In genomic region chr4:68732653-68733466, GRCh38 we compare ENCODE assay signal across 11 cellular contexts.
A peak's percentile ranks its signal among the peaks of the same experiment; 100 is the strongest.
DNase-seq lines count a peak whose midpoint lies in the region; ATAC-seq, FAIRE-seq and TF ChIP-seq lines count a peak whose summit lies in the region.
"Had no signal": no experiment of that assay in that cellular context is flagged by ENCODE, and none has a peak within 500 bp of the region (broad histone marks: within the 10 kb centered on the region; RNA-seq: fewer than 3 reads in every experiment).

No MANE protein-coding gene starts in this region.

- H3K27me3 ChIP-seq in GM12878 (replicated peaks in 1 of 2; ENCODE audit: control insufficient read depth in 2 of 2, insufficient read depth in 2 of 2, low read length in 1 of 2) (no peaks in the 10 kb centered on the region), MG63 (no peaks in the 10 kb centered on the region), HAP-1 (ENCODE audit: low read depth) (no peaks in the 10 kb centered on the region)
- H3K27me3 ChIP-seq: cardiac muscle cell had no signal

- 24% methylated on average over 5 of the region's 5 CpGs for WGBS in GM12878 (ENCODE audit: insufficient coverage, insufficient replicate concordance, low lambda C conversion rate, missing lambda C conversion rate)

- in situ Hi-C loops in GM12878 (cut with MboI), result no loop called here
- in situ Hi-C loops in GM13977 (cut with MboI; ENCODE audit: low pct_unique_long_range_greater_than_20kb, low sequenced_read_pairs, unreplicated experiment), result no loop called here
- in situ Hi-C loops in HAP-1 (cut with MboI; ENCODE audit: low sequenced_read_pairs), result no loop called here

- no peak for TF ChIP-seq RAD21 in GM12878 (IDR thresholded peaks at IDR 0.05; ENCODE audit: insufficient read depth, low read depth, low read length)

- H3K36me3 ChIP-seq in GM12878 (ENCODE audit: control insufficient read depth in 2 of 2, insufficient read depth in 2 of 2, low read length in 1 of 2), result no peaks in the 10 kb centered on the region
- H3K36me3 ChIP-seq in MG63, result no peaks in the 10 kb centered on the region
- no peaks in the 10 kb centered on the region for H3K36me3 ChIP-seq in HAP-1 (replicated peaks)
- H3K36me3 ChIP-seq: cardiac muscle cell had no signal

- SMC1A ChIA-PET in GM12878 (lab: Charles Lee; ENCODE audit: uncharacterized antibody, unreplicated experiment), result interaction anchor here (0.6 to 1.5 kb wide), 3 partner anchors 8 to 138 kb away, joined by 3 to 4 read pairs (median 3); no protein-coding TSS in a partner anchor

- H3K4me2 ChIP-seq in GM12878 (ENCODE audit: control insufficient read depth, insufficient read depth), result no peak overlapping the region

- no peak overlapping the region for H3K4me3 ChIP-seq in GM12878
- no peak overlapping the region for H3K4me3 ChIP-seq in MG63
- no peak overlapping the region for H3K4me3 ChIP-seq in HAP-1
- H3K4me3 ChIP-seq: cardiac muscle cell had no signal

- H3K9ac ChIP-seq in GM12878 (ENCODE audit: control insufficient read depth, insufficient read depth, low read length), result no peak overlapping the region

- TF ChIP-seq CTCF in GM12878 (IDR thresholded peaks at IDR 0.05 in 2 of 3, conservative IDR thresholded peaks at IDR 0.05 in 1 of 3; ENCODE audit: control insufficient read depth in 2 of 3, extremely low read depth in 1 of 3, insufficient read depth in 1 of 3, low read depth in 3 of 3, low read length in 3 of 3) (no peak), GM13977 (IDR thresholded peaks at IDR 0.05; ENCODE audit: extremely low read depth, insufficient read depth, missing control alignments) (no peak)

- POLR2A ChIA-PET in GM12878 (lab: Charles Lee), result interaction anchor here (0.6 to 1.2 kb wide), 2 partner anchors 10 to 15 kb away, joined by 3 to 8 read pairs; no protein-coding TSS in a partner anchor

- no peaks in the 10 kb centered on the region for H3K79me2 ChIP-seq in GM12878 (ENCODE audit: control insufficient read depth, insufficient read depth, low read length)

- H4K20me1 ChIP-seq in GM12878 (ENCODE audit: control insufficient read depth, insufficient read depth), result no peaks in the 10 kb centered on the region

- ATAC-seq in GM21367 (IDR thresholded peaks at IDR 0.05; ENCODE audit: unreplicated experiment), result peak; percentile 77
- peak; percentile 67 for ATAC-seq in HG03103 (IDR thresholded peaks at IDR 0.05; ENCODE audit: low read depth, unreplicated experiment)
- ATAC-seq in GM12878, result peak; percentile 90
- ATAC-seq: activated CD8-positive, alpha-beta T cell treated with anti-CD3 and anti-CD28 coated beads, Interleukin-2, amount 10 ng/mL, durations not matched to agents 7 days and 5 days; Panc1 had no signal

- FAIRE-seq in GM12878 (lab: Jason Lieb, UNC), result peak; percentile 47

- H3K9me3 ChIP-seq in GM12878 (replicated peaks; ENCODE audit: control insufficient read depth, insufficient read depth, low read length) (no peaks in the 10 kb centered on the region), MG63 (no peaks in the 10 kb centered on the region), HAP-1 (no peaks in the 10 kb centered on the region)

- intact Hi-C loops in GM12878 (cut with micrococcal nuclease; ENCODE audit: unreplicated experiment), result loop anchor here (5.0 kb wide), 1 partner anchor 76 kb away; no protein-coding TSS in a partner anchor

- H2AFZ ChIP-seq in GM12878 (ENCODE audit: control insufficient read depth, low read depth, low read length), result no peak overlapping the region

- no TSS peak for BruUV-seq in GM12878 (replicated peaks; lab: Mats Ljungman, UMichigan)

- no peak for TF ChIP-seq EP300 in GM12878 (IDR thresholded peaks at IDR 0.05; ENCODE audit: borderline replicate concordance in 1 of 2, control insufficient read depth in 1 of 2, low read depth in 2 of 2, low read length in 2 of 2)

- TF ChIP-seq POLR2A in GM12878 (IDR thresholded peaks at IDR 0.05; ENCODE audit: low read depth, low read length), result no peak

- RAD21 ChIA-PET in GM12878 (lab: Charles Lee; ENCODE audit: unreplicated experiment), result interaction anchor here (0.8 to 2.2 kb wide), 2 partner anchors 15 kb away, joined by 4 to 6 read pairs; no protein-coding TSS in a partner anchor

- no peak overlapping the region for H3K27ac ChIP-seq in GM12878 (ENCODE audit: control insufficient read depth, insufficient read depth)
- H3K27ac ChIP-seq: cardiac muscle cell had no signal

- H3K4me1 ChIP-seq in GM12878 (ENCODE audit: control insufficient read depth, insufficient read depth, low read length) (no peaks in the 10 kb centered on the region), HAP-1 (no peaks in the 10 kb centered on the region)

- CTCF ChIA-PET in GM12878 (lab: Yijun Ruan, JAX), result no interaction called here

- DNase-seq in GM12878 (ENCODE audit: low read depth, low spot score) (peak; percentile 13), GM13977 (ENCODE audit: low spot score) (no peak), MG63 (no peak), HAP-1 (ENCODE audit: low spot score in 2 of 2) (no peak)
- DNase-seq in activated T-cell treated with anti-CD3 and anti-CD28 coated beads, Interleukin-2, amount 50 U/mL, for 1 hour, result no peak
- DNase-seq: activated CD8-positive, alpha-beta T cell treated with anti-CD3 and anti-CD28 coated beads, Interleukin-2, amount 10 ng/mL, durations not matched to agents 7 days and 5 days; glutamatergic neuron had no signal

TF ChIP-seq in GM12878, 131 proteins besides CTCF, POLR2A, EP300 and RAD21:
- TF ChIP-seq TCF12 (IDR thresholded peaks at IDR 0.05; ENCODE audit: low read depth, low read length) (no peak), IKZF1 (conservative IDR thresholded peaks at IDR 0.05) (peak; percentile 28; the same call in 1 of the 2 replicates), IKZF2 (IDR thresholded peaks at IDR 0.05) (0 out of 4 replicates have a peak, but pooled peaks of 1 of the 2 experiments have one; percentile 27)
